In the genomic region with DNA sequence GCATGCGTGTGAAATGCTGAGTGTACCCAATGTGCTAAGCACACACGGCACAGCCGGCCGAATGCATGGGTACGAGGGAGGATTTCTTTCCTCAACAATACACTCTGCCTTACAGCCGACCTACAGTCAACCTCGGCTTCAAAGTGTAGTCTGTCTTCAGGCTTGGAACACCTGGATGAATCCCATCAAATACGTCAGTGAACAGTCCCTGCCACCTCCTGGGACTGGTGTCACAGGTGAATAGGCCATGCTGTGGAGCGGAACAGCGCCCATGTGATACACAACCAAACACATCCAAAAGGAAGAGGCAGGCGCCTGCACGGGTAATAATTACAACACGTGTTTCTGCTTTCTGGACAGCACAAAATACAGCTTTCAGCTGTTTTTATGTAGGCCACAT, we compare ENCODE assay signal across 17 cellular contexts. TPM values are rescaled to one million over a fixed set of nuclear protein-coding genes. Genes with fewer than 3 reads are reported as not detected.
A peak's percentile ranks its signal among the peaks of the same experiment; 100 is the strongest.
DNase-seq lines count a peak whose midpoint lies in the region; ATAC-seq and TF ChIP-seq lines count a peak whose summit lies in the region.
"Had no signal": no experiment of that assay in that cellular context is flagged by ENCODE, and none has a peak within 500 bp of the region (broad histone marks: within the 10 kb centered on the region; RNA-seq: fewer than 3 reads in every experiment).

No MANE protein-coding gene starts in this region.

- peak overlapping the region; percentile 57 to 84 (median 80) for H3K4me2 ChIP-seq in BLaER1 treated with 17β-estradiol and CSF1 and Interleukin-3, amounts not matched to agents 10 nM and 100 nM
- H3K4me2 ChIP-seq: A549, GM23338, SK-N-SH had no signal

- H3K4me3 ChIP-seq in BLaER1 treated with 17β-estradiol and CSF1 and Interleukin-3, amounts not matched to agents 10 nM and 100 nM = no peak overlapping the region
- no peak overlapping the region for H3K4me3 ChIP-seq in testis
- H3K4me3 ChIP-seq: A549, GM23338 had no signal

- H3K4me3 Mint-ChIP-seq in brain (no peak overlapping the region), naive B cell (peak overlapping the region; percentile 4 to 91 (median 71))
- H3K4me3 Mint-ChIP-seq: CD4-positive, alpha-beta T cell; GM23338 had no signal

- no peaks in the 10 kb centered on the region for H3K27me3 Mint-ChIP-seq in brain
- no peaks in the 10 kb centered on the region for H3K27me3 Mint-ChIP-seq in naive B cell
- H3K27me3 Mint-ChIP-seq: CD4-positive, alpha-beta T cell had no signal

- H3K4me1 Mint-ChIP-seq in brain (no peaks in the 10 kb centered on the region), naive B cell (peaks cover 43 to 66% (median 55%) of the 10 kb centered on the region in 3 donors)

- ATAC-seq in naive B cell (ENCODE audit: low read depth in 2 of 2) (no peak), sciatic nerve (no peak)
- ATAC-seq: A549, GM23338 had no signal

- no peaks in the 10 kb centered on the region for H3K9me3 ChIP-seq in BLaER1 treated with 17β-estradiol and CSF1 and Interleukin-3, amounts not matched to agents 10 nM and 100 nM (replicated peaks in 1 of 11)
- no peaks in the 10 kb centered on the region for H3K9me3 ChIP-seq in KOPT-K1 (ENCODE audit: insufficient read depth, low read length, poor library complexity, severe bottlenecking)
- no peaks in the 10 kb centered on the region for H3K9me3 ChIP-seq in testis
- H3K9me3 ChIP-seq: A549, SK-N-SH had no signal

- peaks cover 0 to 79% (median 0%) of the 10 kb centered on the region in 11 experiments; a peak in 9 of 22 replicates for H4K20me1 ChIP-seq in BLaER1 treated with 17β-estradiol and CSF1 and Interleukin-3, amounts not matched to agents 10 nM and 100 nM

- H3K4me1 ChIP-seq in BLaER1 treated with 17β-estradiol and CSF1 and Interleukin-3, amounts not matched to agents 10 nM and 100 nM = peaks cover 57 to 85% (median 73%) of the 10 kb centered on the region in 10 experiments
- H3K4me1 ChIP-seq in testis = no peaks in the 10 kb centered on the region
- H3K4me1 ChIP-seq: A549 had no signal

- DNase-seq in naive B cell (no peak), testis (no peak), sciatic nerve (ENCODE audit: low spot score) (no peak), SW 1271 (lab: John Stamatoyannopoulos, UW) (no peak), NOMO-1 treated with DMSO at 0.1 percent for 48 hours (lab: John Stamatoyannopoulos, UW; ENCODE audit: unreplicated experiment) (no peak)
- DNase-seq: CD4-positive, alpha-beta T cell; KBM-7; NCI-H1436; NCI-H2029; NCI-H446 treated with DMSO at 0.1 percent for 48 hours; SHP77; SK-N-SH had no signal

- H3K36me3 ChIP-seq in BLaER1 treated with 17β-estradiol and CSF1 and Interleukin-3, amounts not matched to agents 10 nM and 100 nM = peaks cover 0 to 12% (median 11%) of the 10 kb centered on the region in 11 experiments; a peak in 16 of 22 replicates
- no peaks in the 10 kb centered on the region for H3K36me3 ChIP-seq in KOPT-K1 (ENCODE audit: insufficient read depth, low read length)
- no peaks in the 10 kb centered on the region for H3K36me3 ChIP-seq in testis (ENCODE audit: low read depth, missing control alignments)

- H3K27ac Mint-ChIP-seq in brain (peak overlapping the region in 3 of 5 experiments; percentile 1 to 41 (median 3)), naive B cell (peak overlapping the region; percentile 90 to 99 (median 96))
- H3K27ac Mint-ChIP-seq: CD4-positive, alpha-beta T cell; GM23338 had no signal

- TF ChIP-seq POLR2A in testis (IDR thresholded peaks at IDR 0.05) = no peak

- WGBS in testis, 2 donors = 92% methylated on average over 13 of the region's 13 CpGs

- peaks cover 0 to 4% (median 0%) of the 10 kb centered on the region in 5 experiments for H3K9me3 Mint-ChIP-seq in brain
- peaks cover 0 to 1% (median 0%) of the 10 kb centered on the region in 7 donors for H3K9me3 Mint-ChIP-seq in naive B cell
- H3K9me3 Mint-ChIP-seq: CD4-positive, alpha-beta T cell; GM23338 had no signal

- intact Hi-C loops in testis (cut with DNase I; ENCODE audit: low total_unique reads) (no loop called here), sciatic nerve (cut with DNase I) (no loop called here)

- peaks cover 0 to 28% (median 14%) of the 10 kb centered on the region in 11 experiments; a peak in 12 of 22 replicates for H3K27me3 ChIP-seq in BLaER1 treated with 17β-estradiol and CSF1 and Interleukin-3, amounts not matched to agents 10 nM and 100 nM
- H3K27me3 ChIP-seq in testis = no peaks in the 10 kb centered on the region

- no peak overlapping the region for H3K9ac ChIP-seq in BLaER1 treated with 17β-estradiol and CSF1 and Interleukin-3, amounts not matched to agents 10 nM and 100 nM
- H3K9ac ChIP-seq: SK-N-SH had no signal

- H3K36me3 Mint-ChIP-seq in brain = peaks cover 10% of the 10 kb centered on the region
- peaks cover 0 to 15% of the 10 kb centered on the region in 2 donors for H3K36me3 Mint-ChIP-seq in naive B cell

- no peak overlapping the region for H3K27ac ChIP-seq in BLaER1 treated with 17β-estradiol and CSF1 and Interleukin-3, amounts not matched to agents 10 nM and 100 nM
- H3K27ac ChIP-seq in KOPT-K1 (ENCODE audit: low read depth, low read length, poor library complexity, severe bottlenecking) (peak overlapping the region; percentile 67), testis (no peak overlapping the region)
- H3K27ac ChIP-seq: A549 had no signal

- TF ChIP-seq CTCF in brain (conservative IDR thresholded peaks at IDR 0.05) = no peak
- no peak for TF ChIP-seq CTCF in testis (IDR thresholded peaks at IDR 0.05)

RNA-seq across cellular contexts. Expression of a gene that starts 20.9 kb away (rescaled TPM):
- polyA plus RNA-seq in brain (ENCODE audit: insufficient read depth, low read depth, low replicate concordance) (36.7 TPM), naive B cell (ENCODE audit: low read depth in 6 of 6) (10 to 100 TPM; 18.2 to 29.9 (median 23.1) TPM), testis (ENCODE audit: insufficient read depth, low read depth, low replicate concordance) (8.3 TPM)
- total RNA-seq in testis (1 to 10 TPM; 6.9 to 8.4 TPM), sciatic nerve (10.6 TPM)

Comparison
In these comparisons a context has a peak if more than half of its experiments do, and no peak if none do; other contexts are left out.
1. H3K4me3 Mint-ChIP-seq: peak in naive B cell (8 of 8); none in brain (0 of 5).